In the genomic region with DNA sequence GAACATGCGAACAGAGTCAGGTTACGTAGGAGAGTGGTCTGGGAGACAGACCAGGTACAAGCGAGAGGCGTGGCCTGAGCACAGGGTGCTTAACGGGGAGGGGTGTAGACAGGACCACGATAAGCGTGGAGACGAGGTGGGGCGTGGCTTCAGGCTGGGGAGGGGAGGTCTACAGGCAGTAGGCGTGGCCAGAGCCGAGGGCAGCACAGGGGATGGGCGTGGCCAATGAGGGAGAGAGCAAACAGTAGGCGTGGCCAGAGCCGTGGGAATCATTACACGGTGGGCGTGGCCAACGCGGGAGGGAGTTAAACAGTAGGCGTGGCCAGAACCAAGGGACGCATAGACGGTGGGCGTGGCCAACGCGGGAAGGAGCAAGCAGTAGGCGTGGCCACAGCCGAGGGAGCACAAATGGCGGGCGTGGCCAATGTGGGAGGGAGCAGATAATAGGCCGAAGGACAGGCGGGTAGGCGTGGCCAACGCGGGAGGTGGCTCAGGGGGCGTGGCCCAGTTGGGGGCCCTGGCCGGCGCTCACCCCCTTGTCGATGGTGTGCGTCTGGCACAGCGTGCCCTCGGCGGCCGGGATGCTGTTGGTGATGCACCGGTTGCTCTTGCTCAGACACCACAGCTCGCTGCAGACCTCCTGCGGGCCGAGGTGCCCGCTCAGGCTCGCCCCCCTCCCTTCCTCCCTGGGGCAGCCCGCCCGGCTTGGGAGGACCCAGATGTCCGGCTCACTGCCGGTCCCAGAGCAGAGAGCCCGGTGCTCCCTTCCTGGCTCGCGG, we compare ENCODE assay signal across 1 cellular context.
TF ChIP-seq lines count a peak whose summit lies in the region.

No MANE protein-coding gene starts in this region.

TF ChIP-seq in endothelial cell of umbilical vein, 7 proteins besides CTCF, POLR2A, EP300 and RAD21:
- TF ChIP-seq FOS (IDR thresholded peaks at IDR 0.05; ENCODE audit: borderline replicate concordance, insufficient read depth, low read length) = no peak
- TF ChIP-seq, protein P1, sequence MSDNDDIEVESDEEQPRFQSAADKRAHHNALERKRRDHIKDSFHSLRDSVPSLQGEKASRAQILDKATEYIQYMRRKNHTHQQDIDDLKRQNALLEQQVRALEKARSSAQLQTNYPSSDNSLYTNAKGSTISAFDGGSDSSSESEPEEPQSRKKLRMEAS (IDR thresholded peaks at IDR 0.05; ENCODE audit: insufficient read depth, insufficient read length) = no peak
- TF ChIP-seq JUN (IDR thresholded peaks at IDR 0.05; ENCODE audit: borderline replicate concordance, insufficient read depth, insufficient read length, low read depth) = no peak
- no peak for TF ChIP-seq EZH2 (IDR thresholded peaks at IDR 0.05; ENCODE audit: borderline replicate concordance, low read depth, low read length, severe bottlenecking)
- no peak for TF ChIP-seq GATA2 (IDR thresholded peaks at IDR 0.05; ENCODE audit: insufficient read depth, insufficient read length, low read depth, low read length)
- no peak for TF ChIP-seq POLR2AphosphoS5 (IDR thresholded peaks at IDR 0.05; ENCODE audit: insufficient read depth, low read depth, low read length)
- TF ChIP-seq MYC (IDR thresholded peaks at IDR 0.05; ENCODE audit: low read depth, low read length) = no peak
TF ChIP-seq in endothelial cell of umbilical vein: peak in this region for 0.
